ENCODE assay signal across 21 cellular contexts in genomic region chr1:233944596-233944995, GRCh38. TPM values are rescaled to one million over a fixed set of nuclear protein-coding genes. Genes with fewer than 3 reads are reported as not detected.
"Had no signal": no experiment of that assay in that cellular context is flagged by ENCODE, and none has a peak within 500 bp of the region (broad histone marks: within the 10 kb centered on the region; RNA-seq: fewer than 3 reads in every experiment).

No MANE protein-coding gene starts in this region.

- H3K27me3 ChIP-seq: SJSA1 had no signal

- H3K9me3 ChIP-seq: MG63, SJSA1 had no signal

- H3K4me3 ChIP-seq: MG63, SJSA1, SK-N-MC had no signal

- H3K36me3 ChIP-seq: MG63, SJSA1 had no signal

- ATAC-seq: HepG2 had no signal

- H3K27ac ChIP-seq: SJSA1, SK-N-MC had no signal

- DNase-seq: IMR-90, Karpas-422, KG1, MG63, NCI-H1092, NCI-H1105 treated with DMSO at 0.1 percent for 48 hours, NCI-H1417 treated with DMSO at 0.1 percent for 48 hours, NCI-H146, NCI-H1694 treated with DMSO at 0.1 percent for 48 hours, NCI-H2081, NCI-H2107, NCI-H2227 treated with DMSO at 0.1 percent for 48 hours, NCI-H524, NCI-H526 treated with DMSO at 0.1 percent for 48 hours, NCI-H774, Right ventricle myocardium superior, RPMI8226, SIG-M5 had no signal

RNA-seq across cellular contexts. Expression of gene SLC35F3, which starts 40.1 kb away (rescaled TPM):
- total RNA-seq: HepG2, Right ventricle myocardium superior, SJSA1 had no signal
- polyA plus RNA-seq: HepG2 had no signal
